Comparison of ENCODE assay signal across 8 cellular contexts in the genomic region with DNA sequence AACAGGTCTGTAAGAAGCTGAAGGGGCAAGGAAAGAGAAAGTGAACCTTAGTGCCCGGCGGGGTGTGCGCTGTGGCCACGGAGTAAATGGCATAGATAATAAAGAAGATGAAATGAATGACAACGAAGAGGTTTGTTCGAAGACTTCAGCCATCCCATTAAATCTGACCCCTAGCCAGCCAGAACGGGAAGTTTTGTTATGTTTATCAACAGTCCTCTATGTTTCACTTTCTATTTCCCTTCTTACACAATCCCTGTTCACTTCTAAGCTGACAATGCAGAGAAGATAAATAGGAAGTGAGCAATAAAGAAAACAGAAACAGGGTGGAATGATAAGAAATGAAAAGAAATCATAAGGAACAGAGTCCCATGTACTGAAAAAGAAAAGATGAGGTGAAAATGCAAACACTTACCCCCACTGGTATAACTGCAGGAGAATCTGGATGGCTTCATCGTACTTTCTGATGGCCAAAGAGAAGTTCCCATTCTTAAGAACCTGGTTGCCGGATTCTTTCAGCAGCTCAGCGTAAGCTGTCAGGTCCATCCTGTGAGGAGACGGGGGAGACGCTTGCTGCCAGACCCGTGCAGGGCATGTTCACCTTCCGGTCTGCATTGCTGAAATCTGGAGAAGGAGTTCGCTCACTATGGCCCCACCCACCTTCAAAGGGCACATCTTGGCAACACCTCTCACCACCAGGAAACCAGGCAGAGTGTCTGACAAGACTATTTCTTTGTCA. TPM values are rescaled to one million over a fixed set of nuclear protein-coding genes. Genes with fewer than 3 reads are reported as not detected.
A peak's percentile ranks its signal among the peaks of the same experiment; 100 is the strongest.
DNase-seq lines count a peak whose midpoint lies in the region; ATAC-seq, FAIRE-seq and TF ChIP-seq lines count a peak whose summit lies in the region.

No MANE protein-coding gene starts in this region.

- H3K27ac ChIP-seq in endothelial cell of umbilical vein (ENCODE audit: insufficient read depth, low read depth, low read length) (peak overlapping the region; percentile 80), testis (peak overlapping the region; percentile 66 to 76)

- H3K9me1 ChIP-seq in endothelial cell of umbilical vein (replicated peaks; ENCODE audit: control insufficient read depth, extremely low read depth, insufficient read depth, low read length): no peaks in the 10 kb centered on the region

- POLR2A ChIA-PET in endothelial cell of umbilical vein (lab: Charles Lee): no interaction called here

- ATAC-seq in natural killer cell treated with Interleukin-12 subunit alpha and Interleukin-12 subunit beta and Interleukin-15 and Interleukin-18, amount 100 ng/mL, for 72 hours: peak; percentile 71
- ATAC-seq in HG03135 (IDR thresholded peaks at IDR 0.05; ENCODE audit: unreplicated experiment): no peak

- CTCF ChIA-PET in endothelial cell of umbilical vein (lab: Charles Lee): interaction anchor here (1.2 to 5.4 kb wide), 5 partner anchors 15 to 50 kb away, joined by 5 to 71 read pairs (median 7); no protein-coding TSS in a partner anchor

- no peaks in the 10 kb centered on the region for H3K9me3 Mint-ChIP-seq in natural killer cell treated with Interleukin-12 subunit alpha and Interleukin-12 subunit beta and Interleukin-15 and Interleukin-18, amount 100 ng/mL, for 72 hours

- DNase-seq in A172 (ENCODE audit: low spot score): peak; percentile 71
- DNase-seq in GM20000 (ENCODE audit: low spot score): peak; percentile 21
- DNase-seq in NCI-H226: peak; percentile 68
- peak; percentile 34 for DNase-seq in activated CD8-positive, alpha-beta memory T cell treated with anti-CD3 and anti-CD28 coated beads, Interleukin-2, amount 50 U/mL, for 1 hour (ENCODE audit: extremely low read depth)
- DNase-seq in endothelial cell of umbilical vein (ENCODE audit: low read depth, low spot score): peak; percentile 90
- peak; percentile 85 for DNase-seq in natural killer cell treated with Interleukin-12 subunit alpha and Interleukin-12 subunit beta and Interleukin-15 and Interleukin-18, amount 100 ng/mL, for 72 hours (ENCODE audit: low spot score)
- DNase-seq in testis: peak; percentile 33

- H2AFZ ChIP-seq in endothelial cell of umbilical vein (ENCODE audit: low read depth, low read length): peak overlapping the region; percentile 77

- TF ChIP-seq POLR2A in endothelial cell of umbilical vein (IDR thresholded peaks at IDR 0.05; ENCODE audit: low read depth, low read length) (peak; percentile 10), testis (IDR thresholded peaks at IDR 0.05) (no peak)

- intact Hi-C loops in endothelial cell of umbilical vein (cut with micrococcal nuclease) (loop anchor here (1.0 to 5.0 kb wide), 4 partner anchors 15 to 274 kb away; a partner anchor contains a TSS), testis (cut with DNase I; ENCODE audit: low total_unique reads) (no loop called here)

- H3K4me1 ChIP-seq in endothelial cell of umbilical vein (ENCODE audit: control insufficient read depth, extremely low read depth, insufficient read depth, low read length): peaks cover 25% of the 10 kb centered on the region
- H3K4me1 ChIP-seq in testis: no peaks in the 10 kb centered on the region

- H3K36me3 ChIP-seq in endothelial cell of umbilical vein (ENCODE audit: control insufficient read depth in 2 of 2, extremely low read depth in 1 of 2, insufficient read depth in 2 of 2, low read length in 2 of 2) (no peaks in the 10 kb centered on the region), testis (ENCODE audit: low read depth, missing control alignments) (no peaks in the 10 kb centered on the region)

- peak overlapping the region; percentile 12 to 88 (median 65) for H3K4me3 ChIP-seq in endothelial cell of umbilical vein (replicated peaks in 1 of 3; ENCODE audit: insufficient read depth in 1 of 3, low read depth in 1 of 3, low read length in 3 of 3)
- peak overlapping the region; percentile 41 to 54 for H3K4me3 ChIP-seq in testis

- H3K4me1 Mint-ChIP-seq in natural killer cell treated with Interleukin-12 subunit alpha and Interleukin-12 subunit beta and Interleukin-15 and Interleukin-18, amount 100 ng/mL, for 72 hours (ENCODE audit: low read depth in 2 of 2): peaks cover 45 to 52% of the 10 kb centered on the region in 2 donors

- BruUV-seq in endothelial cell of umbilical vein (replicated peaks; lab: Mats Ljungman, UMichigan): TSS peak; percentile 69

- no peaks in the 10 kb centered on the region for H3K79me2 ChIP-seq in endothelial cell of umbilical vein (ENCODE audit: control insufficient read depth, insufficient read depth, low read length)

- H4K20me1 ChIP-seq in endothelial cell of umbilical vein (replicated peaks; ENCODE audit: control insufficient read depth, extremely low read depth, insufficient read depth, low read length): no peaks in the 10 kb centered on the region

- dilution Hi-C loops in endothelial cell of umbilical vein (cut with MboI; ENCODE audit: extremely low pct_ligation_motif_present, low sequenced_read_pairs): no loop called here

- H3K9me3 ChIP-seq in endothelial cell of umbilical vein (replicated peaks; ENCODE audit: control insufficient read depth, insufficient read depth, low read length): no peaks in the 10 kb centered on the region
- H3K9me3 ChIP-seq in testis: no peaks in the 10 kb centered on the region

- WGBS in testis, 2 donors: 18 to 21% methylated on average over 15 of the region's 15 CpGs

- no peaks in the 10 kb centered on the region for H3K27me3 Mint-ChIP-seq in natural killer cell treated with Interleukin-12 subunit alpha and Interleukin-12 subunit beta and Interleukin-15 and Interleukin-18, amount 100 ng/mL, for 72 hours

- no peaks in the 10 kb centered on the region for H3K36me3 Mint-ChIP-seq in natural killer cell treated with Interleukin-12 subunit alpha and Interleukin-12 subunit beta and Interleukin-15 and Interleukin-18, amount 100 ng/mL, for 72 hours

- TF ChIP-seq CTCF in GM20000 (IDR thresholded peaks at IDR 0.05; ENCODE audit: extremely low read depth, missing control alignments) (no peak), endothelial cell of umbilical vein (IDR thresholded peaks at IDR 0.05; ENCODE audit: extremely low read depth in 1 of 2, insufficient read depth in 1 of 2, low read depth in 1 of 2, low read length in 2 of 2) (no peak), testis (IDR thresholded peaks at IDR 0.05) (no peak)

- H3K27me3 ChIP-seq in endothelial cell of umbilical vein (ENCODE audit: control insufficient read depth in 2 of 2, insufficient read depth in 2 of 2, low read length in 2 of 2): no peaks in the 10 kb centered on the region
- no peaks in the 10 kb centered on the region for H3K27me3 ChIP-seq in testis

- FAIRE-seq in endothelial cell of umbilical vein (lab: Jason Lieb, UNC): peak; percentile 99

- H3K4me3 Mint-ChIP-seq in natural killer cell treated with Interleukin-12 subunit alpha and Interleukin-12 subunit beta and Interleukin-15 and Interleukin-18, amount 100 ng/mL, for 72 hours: peak overlapping the region; percentile 88

- peak overlapping the region; percentile 66 for H3K9ac ChIP-seq in endothelial cell of umbilical vein (replicated peaks; ENCODE audit: extremely low read depth, insufficient read depth, low read length)

- H3K27ac Mint-ChIP-seq in natural killer cell treated with Interleukin-12 subunit alpha and Interleukin-12 subunit beta and Interleukin-15 and Interleukin-18, amount 100 ng/mL, for 72 hours: peak overlapping the region; percentile 83 to 91

- H3K4me2 ChIP-seq in endothelial cell of umbilical vein (ENCODE audit: insufficient read depth, low read length): peak overlapping the region; percentile 95

TF ChIP-seq in endothelial cell of umbilical vein, 7 proteins besides CTCF, POLR2A, EP300 and RAD21:
- TF ChIP-seq GATA2 (IDR thresholded peaks at IDR 0.05; ENCODE audit: insufficient read depth, insufficient read length, low read depth, low read length): peak; percentile 81
- no peak for TF ChIP-seq MYC (IDR thresholded peaks at IDR 0.05; ENCODE audit: low read depth, low read length)
- peak; percentile 70 for TF ChIP-seq JUN (IDR thresholded peaks at IDR 0.05; ENCODE audit: borderline replicate concordance, insufficient read depth, insufficient read length, low read depth)
- TF ChIP-seq FOS (IDR thresholded peaks at IDR 0.05; ENCODE audit: borderline replicate concordance, insufficient read depth, low read length): peak; percentile 69
- TF ChIP-seq EZH2 (IDR thresholded peaks at IDR 0.05; ENCODE audit: borderline replicate concordance, low read depth, low read length, severe bottlenecking): no peak
- TF ChIP-seq POLR2AphosphoS5 (IDR thresholded peaks at IDR 0.05; ENCODE audit: insufficient read depth, low read depth, low read length): peak; percentile 50
- TF ChIP-seq, protein P1, sequence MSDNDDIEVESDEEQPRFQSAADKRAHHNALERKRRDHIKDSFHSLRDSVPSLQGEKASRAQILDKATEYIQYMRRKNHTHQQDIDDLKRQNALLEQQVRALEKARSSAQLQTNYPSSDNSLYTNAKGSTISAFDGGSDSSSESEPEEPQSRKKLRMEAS (IDR thresholded peaks at IDR 0.05; ENCODE audit: insufficient read depth, insufficient read length): no peak
TF ChIP-seq in endothelial cell of umbilical vein: peak in this region for 4.

RNA-seq across cellular contexts. Expression of a gene that starts 36.8 kb away (rescaled TPM):
- total RNA-seq in A172 (2014; rRNA removed; shearing (Covaris generic)): 3.8 and 7.0 TPM in 2 replicates
- total RNA-seq in endothelial cell of umbilical vein (8.0 and 14.4 TPM in 2 replicates), testis (10 to 100 TPM in 1 of 2 donors, 1 to 10 TPM in 1; 7.6 to 11.0 TPM)
- polyA plus RNA-seq in endothelial cell of umbilical vein (3.5 and 4.6 TPM in 2 replicates), testis (ENCODE audit: insufficient read depth, low read depth, low replicate concordance) (7.5 TPM)
- 2.9 and 3.7 TPM in 2 replicates for polyA plus RNA-seq in endothelial cell of umbilical vein (2011; cell fraction: cytosol; rRNA removed)
- polyA plus RNA-seq in endothelial cell of umbilical vein (2011; cell fraction: nucleus; rRNA removed): 13.9 and 15.8 TPM in 2 replicates
- 6.8 and 7.3 TPM in 2 replicates for polyA plus RNA-seq in endothelial cell of umbilical vein (2012)
- 18.2 and 26.1 TPM in 2 replicates for polyA minus RNA-seq in endothelial cell of umbilical vein
- 2.8 TPM for polyA minus RNA-seq in endothelial cell of umbilical vein (2011; cell fraction: cytosol; rRNA and poly(A)+ RNA removed)
- polyA minus RNA-seq in endothelial cell of umbilical vein (2011; cell fraction: nucleus; rRNA and poly(A)+ RNA removed): 8.4 and 10.6 TPM in 2 replicates
- 10 to 100 TPM; 10.0 to 11.5 TPM for total RNA-seq in natural killer cell treated with Interleukin-12 subunit alpha and Interleukin-12 subunit beta and Interleukin-15 and Interleukin-18, amount 100 ng/mL, for 72 hours

Comparison
In these comparisons a context has a peak if more than half of its experiments do, and no peak if none do; other contexts are left out.
1. DNase-seq: peak in every context shown above with its lines; median percentile 90 in endothelial cell of umbilical vein; 85 in natural killer cell treated with Interleukin-12 subunit alpha and Interleukin-12 subunit beta and Interleukin-15 and Interleukin-18, amount 100 ng/mL, for 72 hours; 71 in A172; 68 in NCI-H226; 34 in activated CD8-positive, alpha-beta memory T cell treated with anti-CD3 and anti-CD28 coated beads, Interleukin-2, amount 50 U/mL, for 1 hour; 33 in testis; 21 in GM20000.